8 cellular contexts compared by ENCODE assay signal in the genomic region with DNA sequence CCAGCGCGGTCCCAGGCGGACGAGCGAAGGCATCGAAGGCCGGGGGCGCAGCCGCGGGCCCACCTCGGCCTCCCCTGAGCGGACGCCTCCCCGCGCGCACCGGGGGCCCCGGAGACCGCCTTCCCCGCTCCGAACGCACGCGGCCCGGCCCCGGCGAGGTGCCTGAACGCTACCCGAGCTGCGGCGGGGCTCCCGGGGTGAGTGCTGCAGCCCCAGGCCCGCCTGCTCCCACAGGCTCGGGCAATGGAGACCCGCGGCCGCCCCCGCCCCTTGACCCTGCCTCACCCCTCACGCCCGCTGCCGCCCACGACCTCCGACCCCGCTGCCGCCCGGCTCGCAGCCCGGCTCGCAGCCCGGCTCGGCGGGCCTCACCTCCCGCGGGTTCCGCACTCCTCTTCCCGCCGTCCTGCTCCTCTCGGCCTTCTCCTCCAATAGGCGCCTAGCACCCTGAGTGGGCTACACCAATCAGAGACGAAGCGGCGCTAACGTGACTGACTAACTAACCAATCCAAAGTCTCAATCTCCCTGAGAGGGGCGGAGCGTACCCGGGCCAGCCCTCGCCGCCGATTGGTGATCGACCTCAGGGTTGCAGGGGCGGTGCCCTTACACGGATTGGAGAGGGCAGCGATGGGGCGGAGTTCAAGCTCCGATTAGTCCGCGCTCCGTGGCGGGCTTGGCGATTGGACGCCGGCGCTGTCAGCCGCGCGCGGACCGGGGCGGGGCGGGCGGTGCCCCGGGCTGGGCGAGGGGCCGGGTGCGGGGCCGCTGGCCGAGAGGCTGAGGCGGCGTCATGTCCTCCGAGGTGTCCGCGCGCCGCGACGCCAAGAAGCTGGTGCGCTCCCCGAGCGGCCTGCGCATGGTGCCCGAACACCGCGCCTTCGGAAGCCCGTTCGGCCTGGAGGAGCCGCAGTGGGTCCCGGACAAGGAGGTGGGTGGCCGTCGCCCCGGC. TPM values are rescaled to one million over a fixed set of nuclear protein-coding genes. Genes with fewer than 3 reads are reported as not detected.
DNase-seq lines count a peak whose midpoint lies in the region; ATAC-seq, FAIRE-seq and TF ChIP-seq lines count a peak whose summit lies in the region.

A gene (minus strand): TSS at position 400 of the 949 bp plus-strand sequence. CDS start 4,364 bp downstream, outside the sequence.
A gene (plus strand): TSS at position 759 of the 949 bp plus-strand sequence. CDS start 32 bp downstream, at position 791.

- no peaks in the 10 kb centered on the region for H3K36me3 ChIP-seq in pancreas
- no peaks in the 10 kb centered on the region for H3K36me3 ChIP-seq in tibial nerve

- H3K27me3 ChIP-seq in pancreas (no peaks in the 10 kb centered on the region), tibial nerve (no peaks in the 10 kb centered on the region)

- H3K27ac ChIP-seq in pancreas (peak within 1 kb of the TSS in 3 of 4 donors; percentile 44 to 54 (median 44)), tibial nerve (peak within 1 kb of the TSS; percentile 59 to 95 (median 82))

- DNase-seq in GM12864 (ENCODE audit: low read depth) = peak; percentile 97
- peak; percentile 100 for DNase-seq in NCI-H1417 (lab: John Stamatoyannopoulos, UW)
- peak; percentile 97 to 100 for DNase-seq in SW 1271 (lab: John Stamatoyannopoulos, UW)
- peak; percentile 99 for DNase-seq in activated naive CD8-positive, alpha-beta T cell treated with anti-CD3 and anti-CD28 coated beads, Interleukin-2, amount 50 U/mL, for 16 hours (ENCODE audit: low read depth, low spot score)
- peak; percentile 100 for DNase-seq in Right ventricle myocardium superior
- DNase-seq in pancreas = peak; percentile 99 to 100 (median 99)
- peak; percentile 99 to 100 for DNase-seq in tibial nerve (ENCODE audit: low spot score in 2 of 2)

- no peaks in the 10 kb centered on the region for H3K9me3 ChIP-seq in pancreas
- no peaks in the 10 kb centered on the region for H3K9me3 ChIP-seq in tibial nerve

- peaks cover 4 to 8% (median 6%) of the 10 kb centered on the region in 3 donors for H3K4me1 ChIP-seq in pancreas
- peaks cover 0 to 81% (median 27%) of the 10 kb centered on the region in 4 donors for H3K4me1 ChIP-seq in tibial nerve

- TF ChIP-seq POLR2A in tibial nerve (IDR thresholded peaks at IDR 0.05) = peak; percentile 71 to 92

- peak; percentile 92 for ATAC-seq in HG02759 (IDR thresholded peaks at IDR 0.05; ENCODE audit: unreplicated experiment)
- peak; percentile 94 for ATAC-seq in Right ventricle myocardium superior (ENCODE audit: poor library complexity)
- peak; percentile 92 to 97 (median 94) for ATAC-seq in pancreas

- intact Hi-C loops in Right ventricle myocardium superior (cut with DNase I) = no loop called here
- intact Hi-C loops in pancreas (cut with DNase I) = no loop called here

- 1% methylated on average over 93 to 121 of the region's 121 CpGs for WGBS in pancreas, 2 donors
- 0 to 2% methylated on average over 46 to 63 of the region's 121 CpGs for WGBS in tibial nerve, 2 donors

- TF ChIP-seq CTCF in GM12864 (IDR thresholded peaks at IDR 0.05; ENCODE audit: low read depth, low read length, missing control alignments) (no peak), pancreas (IDR thresholded peaks at IDR 0.05) (no peak), tibial nerve (IDR thresholded peaks at IDR 0.05) (peak in 2 of 5 experiments; percentile 30 to 69)

- H3K4me3 ChIP-seq in GM12864 (ENCODE audit: low read depth, low read length) = peak within 1 kb of the TSS; percentile 84
- peak within 1 kb of the TSS; percentile 77 to 92 (median 84) for H3K4me3 ChIP-seq in pancreas
- peak within 1 kb of the TSS; percentile 62 to 97 (median 74) for H3K4me3 ChIP-seq in tibial nerve

- peak; percentile 17 to 72 for TF ChIP-seq EP300 in tibial nerve (IDR thresholded peaks at IDR 0.05)

- peak; percentile 95 for FAIRE-seq in pancreas (lab: Jason Lieb, UNC)

RNA-seq across cellular contexts. Expression of the first gene that starts in this region (rescaled TPM):
- 2.6 TPM for total RNA-seq in Right ventricle myocardium superior
- total RNA-seq in pancreas = 1 to 10 TPM; 1.7 to 4.3 (median 2.7) TPM
- 1 to 10 TPM; 4.4 to 5.2 TPM for polyA plus RNA-seq in pancreas
- 10 to 100 TPM in 1 of 4 donors, 1 to 10 TPM in 3; 4.0 to 10.7 (median 6.2) TPM for total RNA-seq in tibial nerve

RNA-seq across cellular contexts. Expression of the second gene that starts in this region (rescaled TPM):
- 46.2 TPM for total RNA-seq in Right ventricle myocardium superior
- total RNA-seq in pancreas = 10 to 100 TPM; 13.7 to 24.9 (median 16.2) TPM
- polyA plus RNA-seq in pancreas = 10 to 100 TPM; 22.1 to 32.6 TPM
- total RNA-seq in tibial nerve = 100 to 1,000 TPM; 151 to 308 (median 224) TPM

Comparison
In these comparisons a context has a peak if more than half of its experiments do, and no peak if none do; other contexts are left out.
1. Peak in every context shown above with its lines: DNase-seq, ATAC-seq, H3K4me3 ChIP-seq and H3K27ac ChIP-seq.